1 cellular context compared by ENCODE assay signal in the genomic region with DNA sequence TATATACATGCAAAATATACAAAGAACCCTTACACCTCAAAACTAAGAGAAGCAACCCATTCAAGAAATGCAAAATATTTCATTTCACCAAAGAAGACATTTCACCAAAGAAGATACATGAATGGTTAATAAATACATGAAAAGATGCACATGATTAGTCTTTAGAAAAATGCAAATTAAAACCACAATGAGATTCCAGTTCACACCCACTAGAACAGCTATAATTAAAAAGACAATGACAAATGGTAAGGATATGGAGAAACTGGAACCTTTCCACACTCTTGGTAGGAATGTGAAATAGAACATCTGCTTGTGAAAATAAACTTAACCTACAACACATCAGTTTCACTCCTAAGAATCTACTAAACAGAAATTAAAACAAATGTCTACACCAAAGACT.
TF ChIP-seq lines count a peak whose summit lies in the region.

No MANE protein-coding gene starts in this region.

TF ChIP-seq in GM23338, 12 proteins besides CTCF, POLR2A, EP300 and RAD21 (continued from another document):
- TF ChIP-seq, protein P1, sequence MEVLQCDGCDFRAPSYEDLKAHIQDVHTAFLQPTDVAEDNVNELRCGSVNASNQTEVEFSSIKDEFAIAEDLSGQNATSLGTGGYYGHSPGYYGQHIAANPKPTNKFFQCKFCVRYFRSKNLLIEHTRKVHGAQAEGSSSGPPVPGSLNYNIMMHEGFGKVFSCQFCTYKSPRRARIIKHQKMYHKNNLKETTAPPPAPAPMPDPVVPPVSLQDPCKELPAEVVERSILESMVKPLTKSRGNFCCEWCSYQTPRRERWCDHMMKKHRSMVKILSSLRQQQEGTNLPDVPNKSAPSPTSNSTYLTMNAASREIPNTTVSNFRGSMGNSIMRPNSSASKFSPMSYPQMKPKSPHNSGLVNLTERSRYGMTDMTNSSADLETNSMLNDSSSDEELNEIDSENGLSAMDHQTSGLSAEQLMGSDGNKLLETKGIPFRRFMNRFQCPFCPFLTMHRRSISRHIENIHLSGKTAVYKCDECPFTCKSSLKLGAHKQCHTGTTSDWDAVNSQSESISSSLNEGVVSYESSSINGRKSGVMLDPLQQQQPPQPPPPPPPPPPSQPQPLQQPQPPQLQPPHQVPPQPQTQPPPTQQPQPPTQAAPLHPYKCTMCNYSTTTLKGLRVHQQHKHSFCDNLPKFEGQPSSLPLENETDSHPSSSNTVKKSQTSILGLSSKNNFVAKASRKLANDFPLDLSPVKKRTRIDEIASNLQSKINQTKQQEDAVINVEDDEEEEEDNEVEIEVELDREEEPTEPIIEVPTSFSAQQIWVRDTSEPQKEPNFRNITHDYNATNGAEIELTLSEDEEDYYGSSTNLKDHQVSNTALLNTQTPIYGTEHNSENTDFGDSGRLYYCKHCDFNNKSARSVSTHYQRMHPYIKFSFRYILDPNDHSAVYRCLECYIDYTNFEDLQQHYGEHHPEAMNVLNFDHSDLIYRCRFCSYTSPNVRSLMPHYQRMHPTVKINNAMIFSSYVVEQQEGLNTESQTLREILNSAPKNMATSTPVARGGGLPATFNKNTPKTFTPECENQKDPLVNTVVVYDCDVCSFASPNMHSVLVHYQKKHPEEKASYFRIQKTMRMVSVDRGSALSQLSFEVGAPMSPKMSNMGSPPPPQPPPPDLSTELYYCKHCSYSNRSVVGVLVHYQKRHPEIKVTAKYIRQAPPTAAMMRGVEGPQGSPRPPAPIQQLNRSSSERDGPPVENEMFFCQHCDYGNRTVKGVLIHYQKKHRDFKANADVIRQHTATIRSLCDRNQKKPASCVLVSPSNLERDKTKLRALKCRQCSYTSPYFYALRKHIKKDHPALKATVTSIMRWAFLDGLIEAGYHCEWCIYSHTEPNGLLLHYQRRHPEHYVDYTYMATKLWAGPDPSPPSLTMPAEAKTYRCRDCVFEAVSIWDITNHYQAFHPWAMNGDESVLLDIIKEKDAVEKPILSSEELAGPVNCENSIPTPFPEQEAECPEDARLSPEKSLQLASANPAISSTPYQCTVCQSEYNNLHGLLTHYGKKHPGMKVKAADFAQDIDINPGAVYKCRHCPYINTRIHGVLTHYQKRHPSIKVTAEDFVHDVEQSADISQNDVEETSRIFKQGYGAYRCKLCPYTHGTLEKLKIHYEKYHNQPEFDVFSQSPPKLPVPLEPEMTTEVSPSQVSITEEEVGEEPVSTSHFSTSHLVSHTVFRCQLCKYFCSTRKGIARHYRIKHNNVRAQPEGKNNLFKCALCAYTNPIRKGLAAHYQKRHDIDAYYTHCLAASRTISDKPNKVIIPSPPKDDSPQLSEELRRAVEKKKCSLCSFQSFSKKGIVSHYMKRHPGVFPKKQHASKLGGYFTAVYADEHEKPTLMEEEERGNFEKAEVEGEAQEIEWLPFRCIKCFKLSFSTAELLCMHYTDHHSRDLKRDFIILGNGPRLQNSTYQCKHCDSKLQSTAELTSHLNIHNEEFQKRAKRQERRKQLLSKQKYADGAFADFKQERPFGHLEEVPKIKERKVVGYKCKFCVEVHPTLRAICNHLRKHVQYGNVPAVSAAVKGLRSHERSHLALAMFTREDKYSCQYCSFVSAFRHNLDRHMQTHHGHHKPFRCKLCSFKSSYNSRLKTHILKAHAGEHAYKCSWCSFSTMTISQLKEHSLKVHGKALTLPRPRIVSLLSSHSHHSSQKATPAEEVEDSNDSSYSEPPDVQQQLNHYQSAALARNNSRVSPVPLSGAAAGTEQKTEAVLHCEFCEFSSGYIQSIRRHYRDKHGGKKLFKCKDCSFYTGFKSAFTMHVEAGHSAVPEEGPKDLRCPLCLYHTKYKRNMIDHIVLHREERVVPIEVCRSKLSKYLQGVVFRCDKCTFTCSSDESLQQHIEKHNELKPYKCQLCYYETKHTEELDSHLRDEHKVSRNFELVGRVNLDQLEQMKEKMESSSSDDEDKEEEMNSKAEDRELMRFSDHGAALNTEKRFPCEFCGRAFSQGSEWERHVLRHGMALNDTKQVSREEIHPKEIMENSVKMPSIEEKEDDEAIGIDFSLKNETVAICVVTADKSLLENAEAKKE (CRISPR knock-in tag; IDR thresholded peaks at IDR 0.05) = no peak
